1 cellular context compared by ENCODE assay signal in genomic region chr16:23673971-23674614, GRCh38.
TF ChIP-seq lines count a peak whose summit lies in the region.

No MANE protein-coding gene starts in this region.

TF ChIP-seq in GM12878, 131 proteins besides CTCF, POLR2A, EP300 and RAD21:
- TF ChIP-seq KAT2A (conservative IDR thresholded peaks at IDR 0.05; ENCODE audit: control insufficient read depth, low read depth, low read length) = no peak
- peak; percentile 48; the same call in 1 of the 2 replicates for TF ChIP-seq TCF12 (IDR thresholded peaks at IDR 0.05; ENCODE audit: low read depth, low read length)
- TF ChIP-seq TCF3 (IDR thresholded peaks at IDR 0.05; ENCODE audit: borderline replicate concordance, insufficient read depth, low read depth, low read length) = 0 out of 2 replicates have a peak, but pooled peaks have one; percentile 23
- TF ChIP-seq IRF5 (IDR thresholded peaks at IDR 0.05; ENCODE audit: borderline replicate concordance) = no peak
